ENCODE assay signal across 12 cellular contexts in the genomic region with DNA sequence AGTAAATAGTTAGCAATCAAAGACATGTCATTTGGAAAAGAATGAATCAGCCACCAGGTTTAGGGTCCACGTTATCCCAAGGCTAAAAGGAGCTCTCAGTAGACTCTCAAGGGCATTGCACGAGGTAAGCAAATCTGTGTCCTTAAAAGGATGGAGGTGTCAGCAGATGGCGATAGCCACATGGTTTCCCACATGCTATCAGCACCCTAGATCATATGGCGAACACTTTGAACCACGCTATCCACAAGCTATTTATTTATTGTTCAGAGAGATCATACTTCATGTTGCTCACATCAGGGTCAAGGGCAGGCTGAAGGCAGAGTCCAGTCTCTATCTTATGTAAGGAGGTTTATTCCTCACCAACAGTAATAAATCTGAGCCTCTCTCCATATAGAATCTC. TPM values are rescaled to one million over a fixed set of nuclear protein-coding genes. Genes with fewer than 3 reads are reported as not detected.
DNase-seq lines count a peak whose midpoint lies in the region; FAIRE-seq and TF ChIP-seq lines count a peak whose summit lies in the region.
"Had no signal": no experiment of that assay in that cellular context is flagged by ENCODE, and none has a peak within 500 bp of the region (broad histone marks: within the 10 kb centered on the region; RNA-seq: fewer than 3 reads in every experiment).

No MANE protein-coding gene starts in this region.

- no peak overlapping the region for H3K4me3 Mint-ChIP-seq in mesothelial cell of epicardium

- H3K27ac ChIP-seq in WERI-Rb-1 (no peak overlapping the region), keratinocyte (ENCODE audit: control insufficient read depth, insufficient read depth, low read length) (no peak overlapping the region)

- H2AFZ ChIP-seq in Loucy (ENCODE audit: low read length) (no peak overlapping the region), keratinocyte (ENCODE audit: control insufficient read depth, low read length) (no peak overlapping the region)

- H3F3A ChIP-seq in Loucy (ENCODE audit: low read depth), result no peaks in the 10 kb centered on the region

- H3K4me3 ChIP-seq in Loucy (ENCODE audit: low read length, poor library complexity, severe bottlenecking), result no peak overlapping the region
- H3K4me3 ChIP-seq in WERI-Rb-1 (ENCODE audit: low read depth, low read length), result no peak overlapping the region
- H3K4me3 ChIP-seq in keratinocyte (ENCODE audit: control insufficient read depth in 2 of 3, extremely low read depth in 1 of 3, insufficient read depth in 2 of 3, low read depth in 1 of 3, low read length in 3 of 3), result no peak overlapping the region

- no peak overlapping the region for H3K27ac Mint-ChIP-seq in mesothelial cell of epicardium
- H3K27ac Mint-ChIP-seq: activated naive CD4-positive, alpha-beta T cell treated with anti-CD3 and anti-CD28 coated beads, Interleukin-2, amount 50 U/mL, for 72 hours had no signal

- no peaks in the 10 kb centered on the region for H4K20me1 ChIP-seq in Loucy (ENCODE audit: insufficient read depth, low read length, poor library complexity, severe bottlenecking)
- H4K20me1 ChIP-seq in keratinocyte (ENCODE audit: control insufficient read depth, extremely low read depth, insufficient read depth, low read length), result no peaks in the 10 kb centered on the region

- H3K27me3 Mint-ChIP-seq in mesothelial cell of epicardium (ENCODE audit: low read depth), result no peaks in the 10 kb centered on the region

- FAIRE-seq in keratinocyte (lab: Jason Lieb, UNC), result no peak

- H3K79me2 ChIP-seq in Loucy (ENCODE audit: insufficient read depth, low read length), result no peaks in the 10 kb centered on the region
- H3K79me2 ChIP-seq in keratinocyte (ENCODE audit: control insufficient read depth, insufficient read depth, low read length), result no peaks in the 10 kb centered on the region

- no peaks in the 10 kb centered on the region for H3K9me3 ChIP-seq in Loucy (ENCODE audit: insufficient read depth, low read depth, low read length)
- H3K9me3 ChIP-seq in WERI-Rb-1 (ENCODE audit: severe bottlenecking), result no peaks in the 10 kb centered on the region
- no peaks in the 10 kb centered on the region for H3K9me3 ChIP-seq in keratinocyte (ENCODE audit: control insufficient read depth, low read depth, low read length)

- peaks cover 6% of the 10 kb centered on the region for H3K4me1 Mint-ChIP-seq in mesothelial cell of epicardium

- dilution Hi-C loops in keratinocyte (cut with MboI; ENCODE audit: extremely low pct_ligation_motif_present, low sequenced_read_pairs), result no loop called here

- H3K27me3 ChIP-seq in Loucy (ENCODE audit: insufficient read depth, low read length, poor library complexity, severe bottlenecking) (no peaks in the 10 kb centered on the region), WERI-Rb-1 (ENCODE audit: insufficient read depth, low read depth, severe bottlenecking) (no peaks in the 10 kb centered on the region), keratinocyte (ENCODE audit: control insufficient read depth, extremely low read depth, insufficient read depth, low read length) (no peaks in the 10 kb centered on the region)

- peak; percentile 13 for DNase-seq in ELR (ENCODE audit: low read depth)
- peak; percentile 39 for DNase-seq in WERI-Rb-1
- DNase-seq in keratinocyte (ENCODE audit: low read depth, low spot score), result no peak
- no peak for DNase-seq in activated CD4-positive, CD25-positive, alpha-beta regulatory T cell treated with anti-CD3 and anti-CD28 coated beads, Interleukin-2, amount 50 U/mL, for 72 hours
- no peak for DNase-seq in LoVo (ENCODE audit: low spot score)
- DNase-seq in mesothelial cell of epicardium (ENCODE audit: low spot score in 2 of 2, unreplicated experiment in 2 of 2), result no peak
- DNase-seq: dermis blood vessel endothelial cell, head of caudate nucleus, NCI-H1105 had no signal

- H3K36me3 ChIP-seq in Loucy (ENCODE audit: insufficient read depth, low read length) (no peaks in the 10 kb centered on the region), WERI-Rb-1 (no peaks in the 10 kb centered on the region), keratinocyte (ENCODE audit: control insufficient read depth in 2 of 2, extremely low read depth in 1 of 2, insufficient read depth in 2 of 2, low read length in 2 of 2) (no peaks in the 10 kb centered on the region)

- no peaks in the 10 kb centered on the region for H3K4me1 ChIP-seq in Loucy (ENCODE audit: insufficient read depth, low read length, poor library complexity, severe bottlenecking)
- no peaks in the 10 kb centered on the region for H3K4me1 ChIP-seq in keratinocyte (ENCODE audit: control insufficient read depth, extremely low read depth, insufficient read depth, low read length)

- H3K9me2 ChIP-seq in Loucy (replicated peaks; ENCODE audit: low read depth, low read length), result no peaks in the 10 kb centered on the region

- H3K9ac ChIP-seq in Loucy (ENCODE audit: low read depth, low read length, poor library complexity, severe bottlenecking) (no peak overlapping the region), keratinocyte (ENCODE audit: control insufficient read depth, extremely low read depth, insufficient read depth, low read length) (no peak overlapping the region)

- H3K36me3 Mint-ChIP-seq in mesothelial cell of epicardium, result no peaks in the 10 kb centered on the region
- H3K36me3 Mint-ChIP-seq: activated naive CD4-positive, alpha-beta T cell treated with anti-CD3 and anti-CD28 coated beads, Interleukin-2, amount 50 U/mL, for 72 hours had no signal

- no peaks in the 10 kb centered on the region for H3K9me1 ChIP-seq in keratinocyte (ENCODE audit: control insufficient read depth, extremely low read depth, insufficient read depth, low read length)

- TF ChIP-seq CTCF in Loucy (conservative IDR thresholded peaks at IDR 0.05; ENCODE audit: low read length) (peak; percentile 49), WERI-Rb-1 (IDR thresholded peaks at IDR 0.05; ENCODE audit: low read depth, low read length) (peak; percentile 60), keratinocyte (optimal IDR thresholded peaks at IDR 0.05 in 1 of 3, IDR thresholded peaks at IDR 0.05 in 1 of 3, conservative IDR thresholded peaks at IDR 0.05 in 1 of 3; ENCODE audit: extremely low read depth in 1 of 3, insufficient read depth in 2 of 3, low read length in 3 of 3) (peak in 2 of 3 experiments; percentile 20 to 61), mesothelial cell of epicardium (IDR thresholded peaks at IDR 0.05; ENCODE audit: unreplicated experiment) (no peak)

- no peak overlapping the region for H3K4me2 ChIP-seq in Loucy (ENCODE audit: low read depth, low read length, poor library complexity, severe bottlenecking)
- no peak overlapping the region for H3K4me2 ChIP-seq in keratinocyte (ENCODE audit: control insufficient read depth, extremely low read depth, insufficient read depth, low read depth, low read length)

- H3K9me3 Mint-ChIP-seq in mesothelial cell of epicardium, result no peaks in the 10 kb centered on the region
- H3K9me3 Mint-ChIP-seq: activated naive CD4-positive, alpha-beta T cell treated with anti-CD3 and anti-CD28 coated beads, Interleukin-2, amount 50 U/mL, for 72 hours had no signal

RNA-seq across cellular contexts. Expression of a gene that starts 43.7 kb away (rescaled TPM):
- not detected in 3 replicates for polyA plus RNA-seq in keratinocyte
- polyA plus RNA-seq in keratinocyte (2011; ENCODE audit: low read depth), result not detected
- not detected in 2 replicates for polyA plus RNA-seq in keratinocyte (2011; cell fraction: cytosol; rRNA removed)
- polyA plus RNA-seq in keratinocyte (2011; cell fraction: nucleus; rRNA removed), result not detected in 2 replicates
- polyA plus RNA-seq in keratinocyte (2012; ENCODE audit: low replicate concordance), result not detected in 2 replicates
- polyA minus RNA-seq in keratinocyte, result not detected in 3 replicates
- polyA minus RNA-seq in keratinocyte (2011; cell fraction: cytosol; rRNA and poly(A)+ RNA removed), result not detected
- not detected in 2 replicates for polyA minus RNA-seq in keratinocyte (2011; cell fraction: nucleus; rRNA and poly(A)+ RNA removed)
- total RNA-seq in mesothelial cell of epicardium, result 0.18 to 0.54 TPM (median 0.47 TPM) in 3 replicates
- total RNA-seq: activated naive CD4-positive, alpha-beta T cell treated with anti-CD3 and anti-CD28 coated beads, Interleukin-2, amount 50 U/mL, for 72 hours; T-helper 2 cell treated with Interferon-gamma antibody and Interleukin-4, amounts not matched to agents 100 ng/mL and 5 ng/mL, for 36 hours had no signal

Comparison
In these comparisons a context has a peak if more than half of its experiments do, and no peak if none do; other contexts are left out.
1. DNase-seq: peak in ELR (single experiment) and WERI-Rb-1 (single experiment); none in keratinocyte (single experiment), activated CD4-positive, CD25-positive, alpha-beta regulatory T cell treated with anti-CD3 and anti-CD28 coated beads, Interleukin-2, amount 50 U/mL, for 72 hours (single experiment), LoVo (single experiment) and mesothelial cell of epicardium (0 of 2).